ENCODE assay signal across 26 cellular contexts in the genomic region with DNA sequence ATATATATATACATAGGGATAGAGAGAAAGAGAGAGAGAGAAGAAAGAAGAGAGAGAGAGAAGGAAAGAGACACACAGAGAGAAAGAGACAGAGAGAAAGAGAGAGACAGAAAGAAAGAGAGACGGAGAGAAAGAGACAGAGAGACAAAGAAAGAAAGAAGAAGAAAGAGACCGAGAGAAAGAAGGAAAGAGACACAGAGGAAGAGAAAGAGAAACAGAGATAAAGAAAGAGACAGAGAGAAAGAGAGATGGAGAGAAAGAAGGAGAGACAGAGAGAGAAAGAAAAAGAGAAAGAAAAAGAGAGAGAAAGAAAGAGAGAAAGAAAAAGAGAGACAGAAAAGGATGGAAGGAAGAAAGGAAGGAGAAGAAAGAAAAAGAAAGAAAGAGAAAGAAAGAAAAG.
"Had no signal": no experiment of that assay in that cellular context is flagged by ENCODE, and none has a peak within 500 bp of the region (broad histone marks: within the 10 kb centered on the region; RNA-seq: fewer than 3 reads in every experiment).

No MANE protein-coding gene starts in this region.

- H3K4me1 ChIP-seq: gastrocnemius medialis, left lung, parathyroid adenoma, upper lobe of left lung had no signal

- H3K9me3 ChIP-seq: gastrocnemius medialis, left lung, thoracic aorta, tibial nerve, upper lobe of left lung had no signal

- H3K9ac ChIP-seq: parathyroid adenoma had no signal

- H2AFZ ChIP-seq: parathyroid adenoma had no signal

- H3K36me3 ChIP-seq: gastrocnemius medialis, left lung, thoracic aorta, tibial nerve, upper lobe of left lung had no signal

- DNase-seq: effector CD8-positive, alpha-beta T cell; endodermal cell; foreskin fibroblast; gastrocnemius medialis; head of caudate nucleus; kidney; left lung; mesendoderm; midbrain; naive thymus-derived CD8-positive, alpha-beta T cell; stimulated activated CD4-positive, alpha-beta T cell treated with anti-CD3 and anti-CD28 coated beads, Interleukin-12 subunit alpha, Interleukin-12 subunit beta, amount 100 ng/mL, for 4 hours; stimulated activated CD4-positive, alpha-beta T cell treated with anti-CD3 and anti-CD28 coated beads, Interleukin-1b, Interleukin-23, amount 100 ng/mL, for 48 hours; stimulated activated CD4-positive, alpha-beta T cell treated with anti-CD3 and anti-CD28 coated beads, Interleukin-4, amount 100 ng/mL, for 1 hour; stimulated activated CD8-positive, alpha-beta memory T cell treated with anti-CD3 and anti-CD28 coated beads, Interleukin-4, amount 100 ng/mL, for 48 hours; upper lobe of left lung had no signal

- H3K27ac ChIP-seq: epithelial cell of prostate, gastrocnemius medialis, left lung, parathyroid adenoma, thoracic aorta, tibial nerve, upper lobe of left lung had no signal

- H3K27me3 Mint-ChIP-seq: dendritic cell treated with granulocyte-macrophage colony-stimulating factor and Interleukin-4, amounts not matched to agents 40 ng/mL and 50 ng/mL, for 4 days had no signal

- H3K79me2 ChIP-seq: parathyroid adenoma had no signal

- H3K4me3 Mint-ChIP-seq: dendritic cell treated with granulocyte-macrophage colony-stimulating factor and Interleukin-4, amounts not matched to agents 40 ng/mL and 50 ng/mL, for 4 days; endodermal cell; naive thymus-derived CD8-positive, alpha-beta T cell; neural crest cell; stimulated activated naive CD8-positive, alpha-beta T cell treated with anti-CD3 and anti-CD28 coated beads, Interleukin-15, Interleukin-2, amounts not matched to agents 100 ng/mL and 50 ng/mL, for 24 hours had no signal

- H3K4me3 ChIP-seq: gastrocnemius medialis, left lung, smooth muscle cell, thoracic aorta, tibial nerve, upper lobe of left lung had no signal

- H3K4me1 Mint-ChIP-seq: neural crest cell had no signal

- H3K36me3 Mint-ChIP-seq: naive thymus-derived CD8-positive, alpha-beta T cell had no signal

- H3K27me3 ChIP-seq: gastrocnemius medialis, left lung, tibial nerve, upper lobe of left lung had no signal

- H3K4me2 ChIP-seq: smooth muscle cell had no signal

- H3K27ac Mint-ChIP-seq: dendritic cell treated with granulocyte-macrophage colony-stimulating factor and Interleukin-4, amounts not matched to agents 40 ng/mL and 50 ng/mL, for 4 days; endodermal cell; progenitor cell of endocrine pancreas; stimulated activated naive CD8-positive, alpha-beta T cell treated with anti-CD3 and anti-CD28 coated beads, Interleukin-15, Interleukin-2, amounts not matched to agents 100 ng/mL and 50 ng/mL, for 24 hours had no signal

- H3K9me3 Mint-ChIP-seq: dendritic cell treated with granulocyte-macrophage colony-stimulating factor and Interleukin-4, amounts not matched to agents 40 ng/mL and 50 ng/mL, for 4 days; stimulated activated naive CD8-positive, alpha-beta T cell treated with anti-CD3 and anti-CD28 coated beads, Interleukin-15, Interleukin-2, amounts not matched to agents 100 ng/mL and 50 ng/mL, for 24 hours had no signal

- ATAC-seq: esophagus mucosa; gastrocnemius medialis; left lung; naive thymus-derived CD8-positive, alpha-beta T cell; sciatic nerve had no signal
